In the genomic region with DNA sequence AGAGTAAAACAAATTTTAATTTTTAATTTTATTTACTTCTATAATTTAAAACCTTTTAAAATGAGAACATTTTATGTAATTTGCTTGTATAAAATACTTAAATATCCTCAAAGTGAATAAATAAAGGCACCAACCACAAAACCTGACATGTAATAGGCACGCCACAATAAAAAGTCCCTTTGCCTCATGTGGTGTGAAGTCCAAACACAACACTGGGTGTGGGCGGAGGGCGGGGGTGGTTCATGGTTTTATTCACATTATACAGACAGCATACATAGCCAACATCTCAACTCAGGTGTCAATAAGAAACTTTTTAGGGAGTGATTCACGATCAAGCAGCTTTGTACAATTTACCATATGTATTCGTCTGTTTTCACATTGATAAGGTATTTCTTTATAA, we compare ENCODE assay signal across 26 cellular contexts.
"Had no signal": no experiment of that assay in that cellular context is flagged by ENCODE, and none has a peak within 500 bp of the region (broad histone marks: within the 10 kb centered on the region; RNA-seq: fewer than 3 reads in every experiment).

No MANE protein-coding gene starts in this region.

- ATAC-seq: effector memory CD8-positive, alpha-beta T cell; esophagus mucosa; gastrocnemius medialis; gastroesophageal sphincter; heart left ventricle; heart right ventricle had no signal

- DNase-seq: colonic mucosa; cortex of kidney; dermis blood vessel endothelial cell; dorsolateral prefrontal cortex; effector CD4-positive, alpha-beta T cell; effector CD8-positive, alpha-beta T cell; effector memory CD4-positive, alpha-beta T cell; effector memory CD8-positive, alpha-beta T cell; endodermal cell; erythroblast; esophagus squamous epithelium; foreskin fibroblast; foreskin melanocyte; gastrocnemius medialis; glutamatergic neuron; head of caudate nucleus; heart left ventricle; heart right ventricle had no signal

- H3K9me3 ChIP-seq: colonic mucosa, esophagus muscularis mucosa, esophagus squamous epithelium, gastrocnemius medialis, gastroesophageal sphincter, heart left ventricle had no signal

- H3K27ac ChIP-seq: colonic mucosa, coronary artery, dorsolateral prefrontal cortex, epithelial cell of prostate, esophagus muscularis mucosa, esophagus squamous epithelium, gastrocnemius medialis, gastroesophageal sphincter, heart left ventricle, heart right ventricle had no signal

- H3K4me3 Mint-ChIP-seq: dendritic cell treated with granulocyte-macrophage colony-stimulating factor and Interleukin-4, amounts not matched to agents 40 ng/mL and 50 ng/mL, for 4 days; effector memory CD8-positive, alpha-beta T cell; endodermal cell had no signal

- H3K9me3 Mint-ChIP-seq: endodermal cell had no signal

- H3K4me3 ChIP-seq: colonic mucosa, coronary artery, dorsolateral prefrontal cortex, esophagus muscularis mucosa, esophagus squamous epithelium, gastrocnemius medialis, gastroesophageal sphincter, heart left ventricle, heart right ventricle had no signal

- H3K27ac Mint-ChIP-seq: dendritic cell treated with granulocyte-macrophage colony-stimulating factor and Interleukin-4, amounts not matched to agents 40 ng/mL and 50 ng/mL, for 4 days; endodermal cell had no signal

- H3K27me3 ChIP-seq: colonic mucosa, esophagus muscularis mucosa, gastrocnemius medialis, gastroesophageal sphincter, heart left ventricle had no signal

- H3K4me1 ChIP-seq: colonic mucosa, esophagus muscularis mucosa, esophagus squamous epithelium, gastrocnemius medialis, gastroesophageal sphincter, heart left ventricle, heart right ventricle had no signal

- H3K27me3 Mint-ChIP-seq: dendritic cell treated with granulocyte-macrophage colony-stimulating factor and Interleukin-4, amounts not matched to agents 40 ng/mL and 50 ng/mL, for 4 days; effector memory CD8-positive, alpha-beta T cell had no signal

- H3K4me1 Mint-ChIP-seq: endodermal cell had no signal

- FAIRE-seq: colon, endothelial cell of umbilical vein had no signal

- H3K36me3 ChIP-seq: colonic mucosa, esophagus muscularis mucosa, esophagus squamous epithelium, gastrocnemius medialis, gastroesophageal sphincter, heart left ventricle, heart right ventricle had no signal
